Comparison of ENCODE assay signal across 1 cellular context in genomic region chr11:134730596-134731538, GRCh38.
TF ChIP-seq lines count a peak whose summit lies in the region.

No MANE protein-coding gene starts in this region.

TF ChIP-seq in SK-N-SH treated with all-trans-retinoic acid at 6 μM for 48 hours, 23 proteins besides CTCF, POLR2A, EP300 and RAD21 (continued from another document):
- TF ChIP-seq CREB5 (CRISPR knock-in tag; IDR thresholded peaks at IDR 0.05; ENCODE audit: low read depth) = no peak
- no peak for TF ChIP-seq CSDC2 (CRISPR knock-in tag; IDR thresholded peaks at IDR 0.05)
